Comparison of ENCODE assay signal across 8 cellular contexts in the genomic region with DNA sequence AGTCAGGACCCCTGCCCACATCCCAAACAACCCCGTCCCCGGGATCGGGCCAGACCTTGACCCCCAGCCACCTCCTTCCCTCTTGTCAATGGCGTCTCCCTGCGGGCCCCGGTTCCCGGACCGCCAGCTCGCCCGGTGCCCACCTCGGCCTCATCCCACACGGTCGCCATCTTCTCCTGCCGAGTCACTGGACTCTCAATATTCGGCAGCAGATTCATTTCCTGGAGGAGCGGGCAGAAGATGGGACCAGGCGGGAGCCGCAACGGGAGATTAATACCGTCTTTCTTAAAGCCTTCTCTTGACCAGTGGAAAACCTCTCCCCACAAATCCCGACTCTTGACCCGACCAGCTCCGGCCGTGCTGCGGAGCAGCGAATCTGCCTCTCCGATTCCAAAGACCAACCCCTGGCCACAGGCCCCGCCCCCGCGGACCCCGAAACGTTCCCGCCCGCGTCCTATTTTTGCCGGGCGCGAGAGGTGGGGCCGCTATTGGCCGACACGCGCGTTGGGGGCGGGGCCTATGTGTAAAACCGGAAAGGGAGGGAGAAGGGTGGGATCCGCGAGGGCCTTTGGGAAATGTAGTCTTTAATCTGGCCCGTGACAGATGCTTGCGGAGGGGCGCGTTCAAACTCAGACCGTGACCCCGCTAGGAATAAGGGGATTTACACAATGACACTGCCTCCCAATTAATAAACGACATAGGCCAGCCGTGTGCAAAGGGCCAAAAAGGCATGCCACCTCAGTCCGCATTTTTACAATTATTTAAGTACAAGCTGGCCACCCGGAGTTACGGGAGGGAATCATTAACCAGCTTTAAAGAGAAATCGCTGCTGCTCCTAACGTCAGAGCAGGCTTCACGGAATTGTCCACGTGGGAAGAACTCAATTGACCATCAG. TPM values are rescaled to one million over a fixed set of nuclear protein-coding genes. Genes with fewer than 3 reads are reported as not detected.
DNase-seq lines count a peak whose midpoint lies in the region; ATAC-seq and TF ChIP-seq lines count a peak whose summit lies in the region.

A gene (minus strand): TSS at position 378 of the 895 bp plus-strand sequence. CDS start 160 bp downstream, at position 218.

- TF ChIP-seq POLR2A in GM15510 (IDR thresholded peaks at IDR 0.05; ENCODE audit: borderline replicate concordance, extremely low read depth, insufficient read length): peak; percentile 77
- peak; percentile 49 for TF ChIP-seq POLR2A in prostate gland (IDR thresholded peaks at IDR 0.05)

- DNase-seq in NCI-H1694 treated with DMSO at 0.1 percent for 48 hours (lab: John Stamatoyannopoulos, UW) (peak; percentile 83), T-helper 17 cell (peak; percentile 95 to 98 (median 96)), amygdala (lab: John Stamatoyannopoulos, UW) (peak; percentile 83 to 98 (median 95)), left cardiac atrium (peak; percentile 99), prostate gland (ENCODE audit: low spot score) (peak; percentile 98)

- H3K4me3 ChIP-seq in prostate gland (peak within 1 kb of the TSS; percentile 80 to 85), urinary bladder (ENCODE audit: low read depth, low read length) (peak within 1 kb of the TSS; percentile 75)

- H3K36me3 ChIP-seq in prostate gland (peaks cover 0 to 13% of the 10 kb centered on the region in 2 donors), urinary bladder (ENCODE audit: insufficient read depth) (no peaks in the 10 kb centered on the region)

- H3K9me3 ChIP-seq in T-helper 17 cell (ENCODE audit: control insufficient read depth, low read length, poor library complexity, severe bottlenecking): no peaks in the 10 kb centered on the region
- no peaks in the 10 kb centered on the region for H3K9me3 ChIP-seq in prostate gland

- WGBS in prostate gland: under 1% methylated on average over 62 of the region's 62 CpGs
- under 1% methylated on average over 62 of the region's 62 CpGs for WGBS in urinary bladder

- peak within 1 kb of the TSS; percentile 98 for H3K27ac Mint-ChIP-seq in T-helper 17 cell

- intact Hi-C loops in left cardiac atrium (cut with DNase I) (no loop called here), prostate gland (cut with DNase I) (loop anchor here (10.0 kb wide), 1 partner anchor 152 kb away; a partner anchor contains a TSS)

- TF ChIP-seq CTCF in prostate gland (IDR thresholded peaks at IDR 0.05): no peak

- H3K4me1 Mint-ChIP-seq in T-helper 17 cell: peaks cover 11% of the 10 kb centered on the region

- H3K4me1 ChIP-seq in prostate gland (replicated peaks) (peaks cover 9% of the 10 kb centered on the region), urinary bladder (ENCODE audit: insufficient read depth) (no peaks in the 10 kb centered on the region)

- peak; percentile 94 for ATAC-seq in HG02885 (IDR thresholded peaks at IDR 0.05; ENCODE audit: poor library complexity, unreplicated experiment)
- peak; percentile 96 for ATAC-seq in T-helper 17 cell
- ATAC-seq in left cardiac atrium: peak; percentile 98

- H3K36me3 Mint-ChIP-seq in T-helper 17 cell (ENCODE audit: low read depth): peaks cover 9% of the 10 kb centered on the region

- H3K4me3 Mint-ChIP-seq in T-helper 17 cell: peak within 1 kb of the TSS; percentile 98

- H3K27ac ChIP-seq in prostate gland (peak within 1 kb of the TSS; percentile 84 to 91), urinary bladder (ENCODE audit: low read depth) (peak within 1 kb of the TSS; percentile 88)

- H3K27me3 ChIP-seq in prostate gland (replicated peaks; ENCODE audit: insufficient read depth): no peaks in the 10 kb centered on the region

- H3K27me3 Mint-ChIP-seq in T-helper 17 cell: no peaks in the 10 kb centered on the region

RNA-seq across cellular contexts. Expression of the gene that starts here (rescaled TPM):
- 10 to 100 TPM; 47.8 to 55.2 TPM for total RNA-seq in T-helper 17 cell
- total RNA-seq in left cardiac atrium: 100 to 1,000 TPM; 133 to 154 TPM
- total RNA-seq in prostate gland: 100 to 1,000 TPM in 1 of 2 donors, 10 to 100 TPM in 1; 99.2 to 133 TPM
- 60.1 TPM for total RNA-seq in urinary bladder
- 177 TPM for polyA plus RNA-seq in urinary bladder

Comparison
In these comparisons a context has a peak if more than half of its experiments do, and no peak if none do; other contexts are left out.
1. Peak in every context shown above with its lines: DNase-seq, ATAC-seq, H3K4me3 ChIP-seq and H3K27ac ChIP-seq.